ENCODE assay signal across 1 cellular context in the genomic region with DNA sequence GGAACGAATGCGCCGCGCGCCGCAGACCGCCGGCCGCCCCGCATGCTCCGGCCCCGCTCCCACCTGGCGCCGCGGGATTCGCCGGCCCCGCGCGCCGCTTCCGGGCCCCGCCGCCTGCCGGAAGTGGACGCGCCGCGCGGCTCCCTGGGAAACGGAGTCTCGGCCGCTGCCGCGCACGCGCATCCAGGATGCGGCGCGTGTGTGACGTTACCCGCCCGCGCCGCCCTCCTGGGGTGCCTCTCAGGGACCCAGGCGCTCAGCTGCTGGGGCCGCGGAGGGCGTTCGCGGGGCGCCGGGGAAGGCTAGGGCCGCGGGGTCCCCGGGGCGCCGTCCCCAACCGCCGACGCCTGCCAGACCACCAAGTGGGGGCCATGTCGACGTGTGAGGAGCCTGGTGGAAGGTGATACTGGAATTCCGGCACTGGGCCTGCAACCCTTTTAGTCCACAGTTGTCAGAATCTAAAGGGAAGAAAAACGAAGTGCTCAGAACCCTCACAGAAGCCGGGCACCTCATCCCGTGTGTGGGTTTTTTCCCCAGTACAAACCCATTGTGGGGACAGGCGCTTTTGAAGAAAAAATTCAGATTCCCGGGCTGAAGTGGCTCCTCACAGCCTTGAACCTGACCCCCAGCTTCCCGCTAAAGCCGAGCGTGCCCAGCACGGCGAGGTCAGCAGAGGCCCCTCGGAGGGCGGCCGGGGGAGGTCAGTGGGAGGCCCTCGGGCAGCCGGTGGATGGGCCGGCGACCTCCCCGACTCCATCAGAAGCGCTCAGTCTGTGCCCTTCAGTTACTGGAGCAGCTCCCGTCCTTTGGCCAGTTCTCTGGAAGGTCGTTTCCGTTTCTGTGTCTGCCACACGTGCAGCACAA.
A peak's percentile ranks its signal among the peaks of the same experiment; 100 is the strongest.
TF ChIP-seq lines count a peak whose summit lies in the region.

A gene with protein sequence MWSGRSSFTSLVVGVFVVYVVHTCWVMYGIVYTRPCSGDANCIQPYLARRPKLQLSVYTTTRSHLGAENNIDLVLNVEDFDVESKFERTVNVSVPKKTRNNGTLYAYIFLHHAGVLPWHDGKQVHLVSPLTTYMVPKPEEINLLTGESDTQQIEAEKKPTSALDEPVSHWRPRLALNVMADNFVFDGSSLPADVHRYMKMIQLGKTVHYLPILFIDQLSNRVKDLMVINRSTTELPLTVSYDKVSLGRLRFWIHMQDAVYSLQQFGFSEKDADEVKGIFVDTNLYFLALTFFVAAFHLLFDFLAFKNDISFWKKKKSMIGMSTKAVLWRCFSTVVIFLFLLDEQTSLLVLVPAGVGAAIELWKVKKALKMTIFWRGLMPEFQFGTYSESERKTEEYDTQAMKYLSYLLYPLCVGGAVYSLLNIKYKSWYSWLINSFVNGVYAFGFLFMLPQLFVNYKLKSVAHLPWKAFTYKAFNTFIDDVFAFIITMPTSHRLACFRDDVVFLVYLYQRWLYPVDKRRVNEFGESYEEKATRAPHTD (minus strand): TSS at position 125 of the 864 bp plus-strand sequence. CDS start 258 bp downstream, outside the sequence.

TF ChIP-seq in K562, 482 proteins besides CTCF, POLR2A, EP300 and RAD21 (continued from another document and continues in another):
- TF ChIP-seq, protein P1, sequence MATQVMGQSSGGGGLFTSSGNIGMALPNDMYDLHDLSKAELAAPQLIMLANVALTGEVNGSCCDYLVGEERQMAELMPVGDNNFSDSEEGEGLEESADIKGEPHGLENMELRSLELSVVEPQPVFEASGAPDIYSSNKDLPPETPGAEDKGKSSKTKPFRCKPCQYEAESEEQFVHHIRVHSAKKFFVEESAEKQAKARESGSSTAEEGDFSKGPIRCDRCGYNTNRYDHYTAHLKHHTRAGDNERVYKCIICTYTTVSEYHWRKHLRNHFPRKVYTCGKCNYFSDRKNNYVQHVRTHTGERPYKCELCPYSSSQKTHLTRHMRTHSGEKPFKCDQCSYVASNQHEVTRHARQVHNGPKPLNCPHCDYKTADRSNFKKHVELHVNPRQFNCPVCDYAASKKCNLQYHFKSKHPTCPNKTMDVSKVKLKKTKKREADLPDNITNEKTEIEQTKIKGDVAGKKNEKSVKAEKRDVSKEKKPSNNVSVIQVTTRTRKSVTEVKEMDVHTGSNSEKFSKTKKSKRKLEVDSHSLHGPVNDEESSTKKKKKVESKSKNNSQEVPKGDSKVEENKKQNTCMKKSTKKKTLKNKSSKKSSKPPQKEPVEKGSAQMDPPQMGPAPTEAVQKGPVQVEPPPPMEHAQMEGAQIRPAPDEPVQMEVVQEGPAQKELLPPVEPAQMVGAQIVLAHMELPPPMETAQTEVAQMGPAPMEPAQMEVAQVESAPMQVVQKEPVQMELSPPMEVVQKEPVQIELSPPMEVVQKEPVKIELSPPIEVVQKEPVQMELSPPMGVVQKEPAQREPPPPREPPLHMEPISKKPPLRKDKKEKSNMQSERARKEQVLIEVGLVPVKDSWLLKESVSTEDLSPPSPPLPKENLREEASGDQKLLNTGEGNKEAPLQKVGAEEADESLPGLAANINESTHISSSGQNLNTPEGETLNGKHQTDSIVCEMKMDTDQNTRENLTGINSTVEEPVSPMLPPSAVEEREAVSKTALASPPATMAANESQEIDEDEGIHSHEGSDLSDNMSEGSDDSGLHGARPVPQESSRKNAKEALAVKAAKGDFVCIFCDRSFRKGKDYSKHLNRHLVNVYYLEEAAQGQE (CRISPR knock-in tag; IDR thresholded peaks at IDR 0.05; ENCODE audit: low read depth), result no peak
- TF ChIP-seq FIP1L1 (IDR thresholded peaks at IDR 0.05; ENCODE audit: low read depth, low read length, poor library complexity, severe bottlenecking) (peak; percentile 27), STAT5B (CRISPR knock-in tag; IDR thresholded peaks at IDR 0.05) (no peak), TAF7 (tag; IDR thresholded peaks at IDR 0.05) (no peak), PHF8 (IDR thresholded peaks at IDR 0.05; ENCODE audit: borderline replicate concordance, low read length) (peak; percentile 97), HDAC8 (tag; IDR thresholded peaks at IDR 0.05) (no peak), RBFOX2 (IDR thresholded peaks at IDR 0.05; ENCODE audit: low read depth, low read length) (peak; percentile 85), ZNF780A (CRISPR knock-in tag; IDR thresholded peaks at IDR 0.05) (no peak), OTX1 (CRISPR knock-in tag; IDR thresholded peaks at IDR 0.05) (no peak), POLR2H (tag; IDR thresholded peaks at IDR 0.05; ENCODE audit: low read depth) (no peak), EWSR1 (IDR thresholded peaks at IDR 0.05; ENCODE audit: borderline replicate concordance, low read depth, partially characterized antibody) (no peak), BDP1 (IDR thresholded peaks at IDR 0.05; ENCODE audit: insufficient read depth, insufficient read length) (no peak), RFX1 (IDR thresholded peaks at IDR 0.05) (no peak), ZNF143 (CRISPR knock-in tag; IDR thresholded peaks at IDR 0.05) (peak; percentile 82), MYNN (IDR thresholded peaks at IDR 0.05) (no peak), MYNN (CRISPR knock-in tag; IDR thresholded peaks at IDR 0.05) (no peak), MAFG (tag; conservative IDR thresholded peaks at IDR 0.05) (no peak), WHSC1 (IDR thresholded peaks at IDR 0.05; ENCODE audit: low read length) (no peak), NFYB (IDR thresholded peaks at IDR 0.05; ENCODE audit: extremely low read depth, insufficient read length) (no peak), CEBPG (CRISPR knock-in tag; IDR thresholded peaks at IDR 0.05) (0 out of 2 replicates have a peak, but pooled peaks have one; percentile 14), CEBPG (tag; conservative IDR thresholded peaks at IDR 0.05 in 1 of 2, IDR thresholded peaks at IDR 0.05 in 1 of 2) (no peak), NEUROD1 (IDR thresholded peaks at IDR 0.05; ENCODE audit: borderline replicate concordance, low read depth, low read length, partially characterized antibody) (no peak), ZFP36 (IDR thresholded peaks at IDR 0.05; ENCODE audit: low read depth, low read length, partially characterized antibody) (no peak), ZKSCAN3 (CRISPR knock-in tag; IDR thresholded peaks at IDR 0.05) (no peak), PTBP1 (IDR thresholded peaks at IDR 0.05; ENCODE audit: low read depth, low read length) (no peak), CC2D1A (IDR thresholded peaks at IDR 0.05) (no peak), CCAR2 (IDR thresholded peaks at IDR 0.05; ENCODE audit: low read depth, low read length) (no peak), DDX20 (tag; IDR thresholded peaks at IDR 0.05; ENCODE audit: low read depth) (no peak), GTF2A2 (tag; IDR thresholded peaks at IDR 0.05) (no peak), TOE1 (IDR thresholded peaks at IDR 0.05; ENCODE audit: borderline replicate concordance) (no peak), TOE1 (CRISPR knock-in tag; IDR thresholded peaks at IDR 0.05; ENCODE audit: borderline replicate concordance, low read depth) (no peak), ZNF263 (CRISPR knock-in tag; IDR thresholded peaks at IDR 0.05; ENCODE audit: borderline replicate concordance) (no peak), CREBBP (IDR thresholded peaks at IDR 0.05; ENCODE audit: low read depth, low read length) (no peak)
- TF ChIP-seq, protein P2, sequence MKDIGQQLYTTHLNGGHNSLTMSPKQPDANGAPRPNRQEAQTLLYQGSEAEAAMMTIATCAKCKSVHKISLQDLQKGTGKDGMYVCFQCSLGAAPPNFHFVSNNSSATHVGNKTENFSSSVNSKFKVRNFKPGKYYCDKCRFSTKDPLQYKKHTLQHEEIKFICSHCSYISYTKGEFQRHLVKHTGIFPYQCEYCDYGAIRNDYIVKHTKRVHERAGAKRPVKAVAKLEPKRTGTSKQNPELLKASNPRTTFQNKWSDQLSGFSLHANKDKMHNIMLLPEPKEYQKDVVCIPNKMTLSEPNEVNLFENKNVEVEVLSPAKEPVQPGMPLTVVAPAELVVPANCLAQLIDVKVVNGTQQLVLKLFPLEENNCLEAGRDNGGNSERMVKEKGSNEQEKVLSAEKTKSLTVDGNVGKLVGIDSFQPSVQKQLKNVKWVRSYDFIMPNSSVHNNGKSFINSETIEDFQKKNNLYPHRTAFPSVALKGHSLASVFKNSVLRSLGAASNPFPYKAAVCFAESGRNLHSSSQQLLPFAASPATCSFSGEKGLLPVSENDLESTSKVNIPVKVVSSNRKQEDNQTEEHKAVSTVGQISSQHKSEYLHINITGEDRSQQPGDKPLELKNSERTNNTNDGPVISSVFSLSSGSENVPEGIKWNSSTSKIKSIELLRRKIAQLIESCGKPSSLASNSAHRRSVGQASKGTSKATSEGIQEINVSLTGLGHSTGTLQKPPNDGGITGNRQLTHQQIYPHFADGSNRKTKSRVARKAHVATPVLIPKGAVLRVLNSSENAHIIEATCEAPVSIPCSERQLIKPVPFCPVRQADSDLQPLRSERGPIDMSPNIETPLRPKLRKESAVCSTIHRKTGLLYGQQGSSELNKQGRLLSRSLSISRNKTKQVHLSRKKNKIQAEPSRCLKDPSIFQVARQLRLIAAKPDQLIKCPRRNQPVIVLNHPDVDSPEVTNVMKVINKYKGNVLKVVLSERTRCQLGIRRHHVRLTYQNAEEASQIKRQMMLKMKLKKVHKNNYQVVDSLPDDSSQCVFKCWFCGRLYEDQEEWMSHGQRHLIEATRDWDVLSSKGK (CRISPR knock-in tag; IDR thresholded peaks at IDR 0.05), result no peak
- TF ChIP-seq, protein P3, sequence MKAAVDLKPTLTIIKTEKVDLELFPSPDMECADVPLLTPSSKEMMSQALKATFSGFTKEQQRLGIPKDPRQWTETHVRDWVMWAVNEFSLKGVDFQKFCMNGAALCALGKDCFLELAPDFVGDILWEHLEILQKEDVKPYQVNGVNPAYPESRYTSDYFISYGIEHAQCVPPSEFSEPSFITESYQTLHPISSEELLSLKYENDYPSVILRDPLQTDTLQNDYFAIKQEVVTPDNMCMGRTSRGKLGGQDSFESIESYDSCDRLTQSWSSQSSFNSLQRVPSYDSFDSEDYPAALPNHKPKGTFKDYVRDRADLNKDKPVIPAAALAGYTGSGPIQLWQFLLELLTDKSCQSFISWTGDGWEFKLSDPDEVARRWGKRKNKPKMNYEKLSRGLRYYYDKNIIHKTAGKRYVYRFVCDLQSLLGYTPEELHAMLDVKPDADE (conservative IDR thresholded peaks at IDR 0.05; ENCODE audit: control insufficient read depth, low read depth, low read length), result peak; percentile 97
- TF ChIP-seq, protein P4, sequence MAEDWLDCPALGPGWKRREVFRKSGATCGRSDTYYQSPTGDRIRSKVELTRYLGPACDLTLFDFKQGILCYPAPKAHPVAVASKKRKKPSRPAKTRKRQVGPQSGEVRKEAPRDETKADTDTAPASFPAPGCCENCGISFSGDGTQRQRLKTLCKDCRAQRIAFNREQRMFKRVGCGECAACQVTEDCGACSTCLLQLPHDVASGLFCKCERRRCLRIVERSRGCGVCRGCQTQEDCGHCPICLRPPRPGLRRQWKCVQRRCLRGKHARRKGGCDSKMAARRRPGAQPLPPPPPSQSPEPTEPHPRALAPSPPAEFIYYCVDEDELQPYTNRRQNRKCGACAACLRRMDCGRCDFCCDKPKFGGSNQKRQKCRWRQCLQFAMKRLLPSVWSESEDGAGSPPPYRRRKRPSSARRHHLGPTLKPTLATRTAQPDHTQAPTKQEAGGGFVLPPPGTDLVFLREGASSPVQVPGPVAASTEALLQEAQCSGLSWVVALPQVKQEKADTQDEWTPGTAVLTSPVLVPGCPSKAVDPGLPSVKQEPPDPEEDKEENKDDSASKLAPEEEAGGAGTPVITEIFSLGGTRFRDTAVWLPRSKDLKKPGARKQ (CRISPR knock-in tag; IDR thresholded peaks at IDR 0.05), result no peak
- TF ChIP-seq, protein P5, sequence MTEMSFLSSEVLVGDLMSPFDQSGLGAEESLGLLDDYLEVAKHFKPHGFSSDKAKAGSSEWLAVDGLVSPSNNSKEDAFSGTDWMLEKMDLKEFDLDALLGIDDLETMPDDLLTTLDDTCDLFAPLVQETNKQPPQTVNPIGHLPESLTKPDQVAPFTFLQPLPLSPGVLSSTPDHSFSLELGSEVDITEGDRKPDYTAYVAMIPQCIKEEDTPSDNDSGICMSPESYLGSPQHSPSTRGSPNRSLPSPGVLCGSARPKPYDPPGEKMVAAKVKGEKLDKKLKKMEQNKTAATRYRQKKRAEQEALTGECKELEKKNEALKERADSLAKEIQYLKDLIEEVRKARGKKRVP (CRISPR knock-in tag; IDR thresholded peaks at IDR 0.05), result no peak
- TF ChIP-seq, protein P6, sequence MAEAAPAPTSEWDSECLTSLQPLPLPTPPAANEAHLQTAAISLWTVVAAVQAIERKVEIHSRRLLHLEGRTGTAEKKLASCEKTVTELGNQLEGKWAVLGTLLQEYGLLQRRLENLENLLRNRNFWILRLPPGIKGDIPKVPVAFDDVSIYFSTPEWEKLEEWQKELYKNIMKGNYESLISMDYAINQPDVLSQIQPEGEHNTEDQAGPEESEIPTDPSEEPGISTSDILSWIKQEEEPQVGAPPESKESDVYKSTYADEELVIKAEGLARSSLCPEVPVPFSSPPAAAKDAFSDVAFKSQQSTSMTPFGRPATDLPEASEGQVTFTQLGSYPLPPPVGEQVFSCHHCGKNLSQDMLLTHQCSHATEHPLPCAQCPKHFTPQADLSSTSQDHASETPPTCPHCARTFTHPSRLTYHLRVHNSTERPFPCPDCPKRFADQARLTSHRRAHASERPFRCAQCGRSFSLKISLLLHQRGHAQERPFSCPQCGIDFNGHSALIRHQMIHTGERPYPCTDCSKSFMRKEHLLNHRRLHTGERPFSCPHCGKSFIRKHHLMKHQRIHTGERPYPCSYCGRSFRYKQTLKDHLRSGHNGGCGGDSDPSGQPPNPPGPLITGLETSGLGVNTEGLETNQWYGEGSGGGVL (CRISPR knock-in tag; IDR thresholded peaks at IDR 0.05), result no peak
- TF ChIP-seq, protein P7, sequence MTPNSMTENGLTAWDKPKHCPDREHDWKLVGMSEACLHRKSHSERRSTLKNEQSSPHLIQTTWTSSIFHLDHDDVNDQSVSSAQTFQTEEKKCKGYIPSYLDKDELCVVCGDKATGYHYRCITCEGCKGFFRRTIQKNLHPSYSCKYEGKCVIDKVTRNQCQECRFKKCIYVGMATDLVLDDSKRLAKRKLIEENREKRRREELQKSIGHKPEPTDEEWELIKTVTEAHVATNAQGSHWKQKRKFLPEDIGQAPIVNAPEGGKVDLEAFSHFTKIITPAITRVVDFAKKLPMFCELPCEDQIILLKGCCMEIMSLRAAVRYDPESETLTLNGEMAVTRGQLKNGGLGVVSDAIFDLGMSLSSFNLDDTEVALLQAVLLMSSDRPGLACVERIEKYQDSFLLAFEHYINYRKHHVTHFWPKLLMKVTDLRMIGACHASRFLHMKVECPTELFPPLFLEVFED (CRISPR knock-in tag; conservative IDR thresholded peaks at IDR 0.05), result no peak
